ENCODE assay signal across 9 cellular contexts in genomic region chr12:13203028-13203922, GRCh38. TPM values are rescaled to one million over a fixed set of nuclear protein-coding genes. Genes with fewer than 3 reads are reported as not detected.
DNase-seq lines count a peak whose midpoint lies in the region; ATAC-seq and TF ChIP-seq lines count a peak whose summit lies in the region.
"Had no signal": no experiment of that assay in that cellular context is flagged by ENCODE, and none has a peak within 500 bp of the region (broad histone marks: within the 10 kb centered on the region; RNA-seq: fewer than 3 reads in every experiment).

No MANE protein-coding gene starts in this region.

- no peak for TF ChIP-seq POLR2A in uterus (IDR thresholded peaks at IDR 0.05)

- H3K9me3 ChIP-seq in liver (ENCODE audit: control insufficient read depth in 4 of 4, low read length in 3 of 4) (no peaks in the 10 kb centered on the region), uterus (no peaks in the 10 kb centered on the region)

- no peak overlapping the region for H3K4me3 ChIP-seq in liver (ENCODE audit: low read depth in 1 of 3, low read length in 3 of 3)
- no peak overlapping the region for H3K4me3 ChIP-seq in uterus

- peak; percentile 39 for DNase-seq in activated naive CD4-positive, alpha-beta T cell treated with anti-CD3 and anti-CD28 coated beads for 36 hours
- DNase-seq in activated naive CD4-positive, alpha-beta T cell treated with Interleukin-2 at 50 U/mL for 16 hours, result no peak
- DNase-seq in uterus (peak; percentile 72 to 79), T1000 (lab: John Stamatoyannopoulos, UW) (no peak)
- DNase-seq: effector memory CD4-positive, alpha-beta T cell had no signal

- no peak overlapping the region for H3K4me3 Mint-ChIP-seq in activated naive CD4-positive, alpha-beta T cell treated with anti-CD3 and anti-CD28 coated beads for 36 hours
- peak overlapping the region in 1 of 5 experiments; percentile 24 for H3K4me3 Mint-ChIP-seq in brain

- no peak overlapping the region for H3K9ac ChIP-seq in liver (ENCODE audit: low read depth in 1 of 2, low read length in 2 of 2)

- no peak for ATAC-seq in HG03457 (IDR thresholded peaks at IDR 0.05; ENCODE audit: unreplicated experiment)
- no peak for ATAC-seq in GM21717 (IDR thresholded peaks at IDR 0.05; ENCODE audit: unreplicated experiment)

- TF ChIP-seq CTCF in brain (conservative IDR thresholded peaks at IDR 0.05), result peak; percentile 23 to 41
- no peak for TF ChIP-seq CTCF in liver (IDR thresholded peaks at IDR 0.05; ENCODE audit: low read depth, low read length, missing input control)
- TF ChIP-seq CTCF in uterus (IDR thresholded peaks at IDR 0.05), result peak in 2 of 4 experiments; percentile 40 to 48

- H3K4me1 ChIP-seq in liver (ENCODE audit: control insufficient read depth in 4 of 4, insufficient read depth in 4 of 4, low read length in 3 of 4) (no peaks in the 10 kb centered on the region), uterus (peaks cover 12 to 27% of the 10 kb centered on the region in 2 donors)

- TF ChIP-seq RAD21 in liver (IDR thresholded peaks at IDR 0.05), result peak; percentile 15 to 18

- H3K27me3 ChIP-seq in liver (ENCODE audit: control insufficient read depth in 4 of 4, insufficient read depth in 4 of 4, low read length in 3 of 4) (no peaks in the 10 kb centered on the region), uterus (no peaks in the 10 kb centered on the region)

- no peaks in the 10 kb centered on the region for H3K9me3 Mint-ChIP-seq in activated naive CD4-positive, alpha-beta T cell treated with anti-CD3 and anti-CD28 coated beads for 36 hours
- H3K9me3 Mint-ChIP-seq in brain, result peaks cover 0 to 7% (median 0%) of the 10 kb centered on the region in 5 experiments

- H3K36me3 Mint-ChIP-seq in activated naive CD4-positive, alpha-beta T cell treated with anti-CD3 and anti-CD28 coated beads for 36 hours (ENCODE audit: low read depth), result no peaks in the 10 kb centered on the region
- H3K36me3 Mint-ChIP-seq in brain, result no peaks in the 10 kb centered on the region

- no peak overlapping the region for H3K27ac Mint-ChIP-seq in activated naive CD4-positive, alpha-beta T cell treated with anti-CD3 and anti-CD28 coated beads for 36 hours
- peak overlapping the region in 2 of 5 experiments; percentile 15 to 47 for H3K27ac Mint-ChIP-seq in brain

- peaks cover 2% of the 10 kb centered on the region for H3K27me3 Mint-ChIP-seq in activated naive CD4-positive, alpha-beta T cell treated with anti-CD3 and anti-CD28 coated beads for 36 hours (ENCODE audit: low read depth)
- peaks cover 18% of the 10 kb centered on the region for H3K27me3 Mint-ChIP-seq in brain

- H3K36me3 ChIP-seq in liver (ENCODE audit: control insufficient read depth in 4 of 4, insufficient read depth in 3 of 4, low read depth in 1 of 4, low read length in 3 of 4) (no peaks in the 10 kb centered on the region), uterus (no peaks in the 10 kb centered on the region)

- WGBS in liver, result 74% methylated on average over 16 of the region's 16 CpGs

- CTCF ChIA-PET in activated naive CD4-positive, alpha-beta T cell treated with anti-CD3 and anti-CD28 coated beads for 36 hours (lab: Charles Lee), result interaction anchor here (1.2 to 2.8 kb wide), 2 partner anchors 9 to 67 kb away, joined by 3 to 14 read pairs; no protein-coding TSS in a partner anchor

- H3K4me1 Mint-ChIP-seq in activated naive CD4-positive, alpha-beta T cell treated with anti-CD3 and anti-CD28 coated beads for 36 hours (ENCODE audit: low read depth), result peaks cover 14% of the 10 kb centered on the region
- H3K4me1 Mint-ChIP-seq in brain, result peaks cover 51% of the 10 kb centered on the region

- intact Hi-C loops in activated naive CD4-positive, alpha-beta T cell treated with anti-CD3 and anti-CD28 coated beads for 36 hours (cut with micrococcal nuclease), result no loop called here
- intact Hi-C loops in uterus (cut with DNase I; ENCODE audit: low total_unique reads), result no loop called here

- H3K27ac ChIP-seq in liver (ENCODE audit: low read depth in 1 of 2, low read length in 2 of 2), result no peak overlapping the region
- H3K27ac ChIP-seq in uterus, result peak overlapping the region; percentile 64 to 95

TF ChIP-seq in liver, 16 proteins besides CTCF, POLR2A, EP300 and RAD21:
- TF ChIP-seq TAF1 (conservative IDR thresholded peaks at IDR 0.05), result no peak
- TF ChIP-seq FOXA2 (IDR thresholded peaks at IDR 0.05), result no peak
- TF ChIP-seq ATF3 (IDR thresholded peaks at IDR 0.05), result no peak
- no peak for TF ChIP-seq YY1 (IDR thresholded peaks at IDR 0.05)
- no peak for TF ChIP-seq GABPA (IDR thresholded peaks at IDR 0.05 in 1 of 2, conservative IDR thresholded peaks at IDR 0.05 in 1 of 2)
- no peak for TF ChIP-seq HNF4A (conservative IDR thresholded peaks at IDR 0.05)
- TF ChIP-seq RXRA (IDR thresholded peaks at IDR 0.05), result no peak
- no peak for TF ChIP-seq ZBTB33 (IDR thresholded peaks at IDR 0.05)
- TF ChIP-seq SP1 (IDR thresholded peaks at IDR 0.05), result no peak
- TF ChIP-seq NR2F2 (IDR thresholded peaks at IDR 0.05), result no peak
- no peak for TF ChIP-seq MAX (IDR thresholded peaks at IDR 0.05)
- TF ChIP-seq JUND (IDR thresholded peaks at IDR 0.05), result no peak
- no peak for TF ChIP-seq REST (IDR thresholded peaks at IDR 0.05)
- no peak for TF ChIP-seq EGR1 (IDR thresholded peaks at IDR 0.05; ENCODE audit: low read depth in 2 of 2)
- TF ChIP-seq FOXA1 (IDR thresholded peaks at IDR 0.05), result no peak
- no peak for TF ChIP-seq HNF4G (IDR thresholded peaks at IDR 0.05)

RNA-seq across cellular contexts. Expression of gene EMP1, which starts 6.7 kb away (rescaled TPM):
- total RNA-seq in activated naive CD4-positive, alpha-beta T cell treated with anti-CD3 and anti-CD28 coated beads for 36 hours, result 1 to 10 TPM; 3.0 to 4.0 TPM
- polyA plus RNA-seq in brain (ENCODE audit: insufficient read depth, low read depth, low replicate concordance) (11.7 TPM), liver (1 to 10 TPM; 1.6 to 5.2 TPM)
- total RNA-seq in liver (1 to 10 TPM; 2.1 to 5.6 TPM), uterus (100 to 1,000 TPM in 3 of 4 donors, 10 to 100 TPM in 1; 48.9 to 345 (median 163) TPM)

Comparison
In these comparisons a context has a peak if more than half of its experiments do, and no peak if none do; other contexts are left out.
1. DNase-seq: peak in activated naive CD4-positive, alpha-beta T cell treated with anti-CD3 and anti-CD28 coated beads for 36 hours (single experiment) and uterus (2 of 2); none in activated naive CD4-positive, alpha-beta T cell treated with Interleukin-2 at 50 U/mL for 16 hours (single experiment) and T1000 (single experiment).
2. H3K27ac ChIP-seq: peak in uterus (2 of 2); none in liver (0 of 2).
3. RNA of gene EMP1, which starts 6.7 kb away (total RNA-seq): 48.9 to 345 TPM in uterus; 2.1 to 5.6 TPM in liver and 3.0 to 4.0 TPM in activated naive CD4-positive, alpha-beta T cell treated with anti-CD3 and anti-CD28 coated beads for 36 hours; every median in the first group is over 4 times any median in the second.